1 cellular context compared by ENCODE assay signal in the genomic region with DNA sequence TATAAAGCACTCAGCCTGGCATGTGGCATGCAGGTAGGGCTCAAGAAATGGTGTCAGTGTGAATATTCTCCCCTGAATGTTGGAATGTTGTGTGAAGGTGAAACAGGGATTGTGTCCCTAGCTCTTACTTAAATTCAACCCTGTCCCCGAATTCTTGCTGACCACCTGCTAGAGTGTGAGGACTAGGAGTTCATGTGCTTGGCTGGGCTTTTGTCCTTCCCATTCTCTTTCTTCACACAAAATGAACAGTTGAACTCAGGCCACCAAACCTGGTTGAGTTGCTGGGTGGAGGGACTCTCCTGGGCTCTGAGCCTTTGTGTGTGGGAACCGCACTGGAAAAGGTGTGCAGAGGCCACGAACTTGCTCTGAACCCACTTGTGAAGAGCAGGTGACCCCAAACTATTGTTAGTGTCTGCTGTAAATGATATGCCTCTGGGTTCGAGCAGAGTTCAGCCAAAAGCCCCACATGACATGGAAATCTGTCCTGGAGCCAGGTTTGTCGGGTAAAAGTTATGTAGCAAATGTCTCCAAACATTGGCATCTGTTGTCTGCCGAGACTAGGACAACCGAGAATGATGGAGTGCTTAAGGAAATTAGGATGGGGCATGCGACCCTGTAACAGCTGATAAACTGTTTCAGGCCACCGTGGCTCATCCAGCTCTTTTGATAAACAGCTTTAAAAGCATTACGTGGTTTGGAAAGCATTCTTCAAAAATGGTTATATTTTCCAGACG.
TF ChIP-seq lines count a peak whose summit lies in the region.

No MANE protein-coding gene starts in this region.

TF ChIP-seq in K562, 482 proteins besides CTCF, POLR2A, EP300 and RAD21 (continued from another document):
- TF ChIP-seq, protein P1, sequence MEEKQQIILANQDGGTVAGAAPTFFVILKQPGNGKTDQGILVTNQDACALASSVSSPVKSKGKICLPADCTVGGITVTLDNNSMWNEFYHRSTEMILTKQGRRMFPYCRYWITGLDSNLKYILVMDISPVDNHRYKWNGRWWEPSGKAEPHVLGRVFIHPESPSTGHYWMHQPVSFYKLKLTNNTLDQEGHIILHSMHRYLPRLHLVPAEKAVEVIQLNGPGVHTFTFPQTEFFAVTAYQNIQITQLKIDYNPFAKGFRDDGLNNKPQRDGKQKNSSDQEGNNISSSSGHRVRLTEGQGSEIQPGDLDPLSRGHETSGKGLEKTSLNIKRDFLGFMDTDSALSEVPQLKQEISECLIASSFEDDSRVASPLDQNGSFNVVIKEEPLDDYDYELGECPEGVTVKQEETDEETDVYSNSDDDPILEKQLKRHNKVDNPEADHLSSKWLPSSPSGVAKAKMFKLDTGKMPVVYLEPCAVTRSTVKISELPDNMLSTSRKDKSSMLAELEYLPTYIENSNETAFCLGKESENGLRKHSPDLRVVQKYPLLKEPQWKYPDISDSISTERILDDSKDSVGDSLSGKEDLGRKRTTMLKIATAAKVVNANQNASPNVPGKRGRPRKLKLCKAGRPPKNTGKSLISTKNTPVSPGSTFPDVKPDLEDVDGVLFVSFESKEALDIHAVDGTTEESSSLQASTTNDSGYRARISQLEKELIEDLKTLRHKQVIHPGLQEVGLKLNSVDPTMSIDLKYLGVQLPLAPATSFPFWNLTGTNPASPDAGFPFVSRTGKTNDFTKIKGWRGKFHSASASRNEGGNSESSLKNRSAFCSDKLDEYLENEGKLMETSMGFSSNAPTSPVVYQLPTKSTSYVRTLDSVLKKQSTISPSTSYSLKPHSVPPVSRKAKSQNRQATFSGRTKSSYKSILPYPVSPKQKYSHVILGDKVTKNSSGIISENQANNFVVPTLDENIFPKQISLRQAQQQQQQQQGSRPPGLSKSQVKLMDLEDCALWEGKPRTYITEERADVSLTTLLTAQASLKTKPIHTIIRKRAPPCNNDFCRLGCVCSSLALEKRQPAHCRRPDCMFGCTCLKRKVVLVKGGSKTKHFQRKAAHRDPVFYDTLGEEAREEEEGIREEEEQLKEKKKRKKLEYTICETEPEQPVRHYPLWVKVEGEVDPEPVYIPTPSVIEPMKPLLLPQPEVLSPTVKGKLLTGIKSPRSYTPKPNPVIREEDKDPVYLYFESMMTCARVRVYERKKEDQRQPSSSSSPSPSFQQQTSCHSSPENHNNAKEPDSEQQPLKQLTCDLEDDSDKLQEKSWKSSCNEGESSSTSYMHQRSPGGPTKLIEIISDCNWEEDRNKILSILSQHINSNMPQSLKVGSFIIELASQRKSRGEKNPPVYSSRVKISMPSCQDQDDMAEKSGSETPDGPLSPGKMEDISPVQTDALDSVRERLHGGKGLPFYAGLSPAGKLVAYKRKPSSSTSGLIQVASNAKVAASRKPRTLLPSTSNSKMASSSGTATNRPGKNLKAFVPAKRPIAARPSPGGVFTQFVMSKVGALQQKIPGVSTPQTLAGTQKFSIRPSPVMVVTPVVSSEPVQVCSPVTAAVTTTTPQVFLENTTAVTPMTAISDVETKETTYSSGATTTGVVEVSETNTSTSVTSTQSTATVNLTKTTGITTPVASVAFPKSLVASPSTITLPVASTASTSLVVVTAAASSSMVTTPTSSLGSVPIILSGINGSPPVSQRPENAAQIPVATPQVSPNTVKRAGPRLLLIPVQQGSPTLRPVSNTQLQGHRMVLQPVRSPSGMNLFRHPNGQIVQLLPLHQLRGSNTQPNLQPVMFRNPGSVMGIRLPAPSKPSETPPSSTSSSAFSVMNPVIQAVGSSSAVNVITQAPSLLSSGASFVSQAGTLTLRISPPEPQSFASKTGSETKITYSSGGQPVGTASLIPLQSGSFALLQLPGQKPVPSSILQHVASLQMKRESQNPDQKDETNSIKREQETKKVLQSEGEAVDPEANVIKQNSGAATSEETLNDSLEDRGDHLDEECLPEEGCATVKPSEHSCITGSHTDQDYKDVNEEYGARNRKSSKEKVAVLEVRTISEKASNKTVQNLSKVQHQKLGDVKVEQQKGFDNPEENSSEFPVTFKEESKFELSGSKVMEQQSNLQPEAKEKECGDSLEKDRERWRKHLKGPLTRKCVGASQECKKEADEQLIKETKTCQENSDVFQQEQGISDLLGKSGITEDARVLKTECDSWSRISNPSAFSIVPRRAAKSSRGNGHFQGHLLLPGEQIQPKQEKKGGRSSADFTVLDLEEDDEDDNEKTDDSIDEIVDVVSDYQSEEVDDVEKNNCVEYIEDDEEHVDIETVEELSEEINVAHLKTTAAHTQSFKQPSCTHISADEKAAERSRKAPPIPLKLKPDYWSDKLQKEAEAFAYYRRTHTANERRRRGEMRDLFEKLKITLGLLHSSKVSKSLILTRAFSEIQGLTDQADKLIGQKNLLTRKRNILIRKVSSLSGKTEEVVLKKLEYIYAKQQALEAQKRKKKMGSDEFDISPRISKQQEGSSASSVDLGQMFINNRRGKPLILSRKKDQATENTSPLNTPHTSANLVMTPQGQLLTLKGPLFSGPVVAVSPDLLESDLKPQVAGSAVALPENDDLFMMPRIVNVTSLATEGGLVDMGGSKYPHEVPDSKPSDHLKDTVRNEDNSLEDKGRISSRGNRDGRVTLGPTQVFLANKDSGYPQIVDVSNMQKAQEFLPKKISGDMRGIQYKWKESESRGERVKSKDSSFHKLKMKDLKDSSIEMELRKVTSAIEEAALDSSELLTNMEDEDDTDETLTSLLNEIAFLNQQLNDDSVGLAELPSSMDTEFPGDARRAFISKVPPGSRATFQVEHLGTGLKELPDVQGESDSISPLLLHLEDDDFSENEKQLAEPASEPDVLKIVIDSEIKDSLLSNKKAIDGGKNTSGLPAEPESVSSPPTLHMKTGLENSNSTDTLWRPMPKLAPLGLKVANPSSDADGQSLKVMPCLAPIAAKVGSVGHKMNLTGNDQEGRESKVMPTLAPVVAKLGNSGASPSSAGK (IDR thresholded peaks at IDR 0.05) = 0 out of 2 replicates have a peak, but pooled peaks have one; percentile 13
- no peak for TF ChIP-seq HNRNPL (IDR thresholded peaks at IDR 0.05; ENCODE audit: low read depth, low read length)
